1 cellular context compared by ENCODE assay signal in the genomic region with DNA sequence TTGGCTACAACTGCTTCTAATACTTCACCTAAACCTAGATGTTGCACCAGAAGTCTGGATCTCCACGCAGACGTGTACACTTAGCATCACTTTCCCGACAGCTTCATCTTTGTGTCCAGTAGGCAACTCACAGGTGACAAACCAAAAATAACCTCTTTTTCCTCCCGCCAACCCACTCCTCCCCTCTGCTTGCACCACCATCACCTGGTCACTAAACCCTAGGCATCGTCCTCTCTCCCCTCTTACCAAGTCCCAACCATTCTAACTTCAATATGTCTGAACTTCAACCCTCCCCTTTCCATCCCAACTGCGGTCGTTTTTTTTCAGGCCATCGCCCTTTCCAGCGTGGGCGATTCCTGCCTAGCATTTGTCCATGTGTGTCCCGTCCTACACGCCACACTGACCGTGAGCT.
A peak's percentile ranks its signal among the peaks of the same experiment; 100 is the strongest.
TF ChIP-seq lines count a peak whose summit lies in the region.

No MANE protein-coding gene starts in this region.

TF ChIP-seq in HepG2, 621 proteins besides CTCF, POLR2A, EP300 and RAD21 (continued from another document and continues in another):
- no peak for TF ChIP-seq HOXA3 (CRISPR knock-in tag; IDR thresholded peaks at IDR 0.05)
- TF ChIP-seq ZNF318 (CRISPR knock-in tag; IDR thresholded peaks at IDR 0.05): 0 out of 2 replicates have a peak, but pooled peaks have one; percentile 66
- TF ChIP-seq ZNF383 (CRISPR knock-in tag; IDR thresholded peaks at IDR 0.05; ENCODE audit: borderline replicate concordance): peak; percentile 72; the same call in 1 of the 2 replicates
- TF ChIP-seq ARHGAP35 (CRISPR knock-in tag; IDR thresholded peaks at IDR 0.05; ENCODE audit: borderline replicate concordance): no peak
- TF ChIP-seq ZFP41 (CRISPR knock-in tag; IDR thresholded peaks at IDR 0.05; ENCODE audit: borderline replicate concordance): 0 out of 2 replicates have a peak, but pooled peaks have one; percentile 3
- no peak for TF ChIP-seq ZNF644 (CRISPR knock-in tag; IDR thresholded peaks at IDR 0.05; ENCODE audit: low read depth)
- TF ChIP-seq ZNF33A (CRISPR knock-in tag; IDR thresholded peaks at IDR 0.05; ENCODE audit: borderline replicate concordance): no peak
- no peak for TF ChIP-seq HCFC1 (IDR thresholded peaks at IDR 0.05; ENCODE audit: low read depth, low read length)
- TF ChIP-seq SALL1 (CRISPR knock-in tag; IDR thresholded peaks at IDR 0.05): no peak; the same call in 1 of the 2 replicates
- no peak for TF ChIP-seq CBX2 (IDR thresholded peaks at IDR 0.05; ENCODE audit: low read depth, low read length)
- no peak for TF ChIP-seq CBX2 (CRISPR knock-in tag; IDR thresholded peaks at IDR 0.05; ENCODE audit: low read depth)
- no peak for TF ChIP-seq PHF20 (CRISPR knock-in tag; IDR thresholded peaks at IDR 0.05)
- TF ChIP-seq REPIN1 (CRISPR knock-in tag; IDR thresholded peaks at IDR 0.05; ENCODE audit: borderline replicate concordance, low read depth): no peak
- TF ChIP-seq ATF7 (IDR thresholded peaks at IDR 0.05): no peak
- TF ChIP-seq ATF7 (CRISPR knock-in tag; IDR thresholded peaks at IDR 0.05): peak; percentile 34; the same call in 1 of the 2 replicates
- TF ChIP-seq FOXJ3 (CRISPR knock-in tag; IDR thresholded peaks at IDR 0.05; ENCODE audit: borderline replicate concordance): 0 out of 2 replicates have a peak, but pooled peaks have one; percentile 3
- TF ChIP-seq ZNF343 (CRISPR knock-in tag; IDR thresholded peaks at IDR 0.05): no peak
- TF ChIP-seq AGO1 (IDR thresholded peaks at IDR 0.05; ENCODE audit: low read depth, low read length, poor library complexity, severe bottlenecking): no peak
- TF ChIP-seq TBP (CRISPR knock-in tag; IDR thresholded peaks at IDR 0.05): no peak
- TF ChIP-seq ZBTB3 (CRISPR knock-in tag; IDR thresholded peaks at IDR 0.05; ENCODE audit: borderline replicate concordance, low read depth): 0 out of 2 replicates have a peak, but pooled peaks have one; percentile 56
- TF ChIP-seq SNAPC5 (CRISPR knock-in tag; IDR thresholded peaks at IDR 0.05; ENCODE audit: borderline replicate concordance): no peak
- TF ChIP-seq, protein P1, sequence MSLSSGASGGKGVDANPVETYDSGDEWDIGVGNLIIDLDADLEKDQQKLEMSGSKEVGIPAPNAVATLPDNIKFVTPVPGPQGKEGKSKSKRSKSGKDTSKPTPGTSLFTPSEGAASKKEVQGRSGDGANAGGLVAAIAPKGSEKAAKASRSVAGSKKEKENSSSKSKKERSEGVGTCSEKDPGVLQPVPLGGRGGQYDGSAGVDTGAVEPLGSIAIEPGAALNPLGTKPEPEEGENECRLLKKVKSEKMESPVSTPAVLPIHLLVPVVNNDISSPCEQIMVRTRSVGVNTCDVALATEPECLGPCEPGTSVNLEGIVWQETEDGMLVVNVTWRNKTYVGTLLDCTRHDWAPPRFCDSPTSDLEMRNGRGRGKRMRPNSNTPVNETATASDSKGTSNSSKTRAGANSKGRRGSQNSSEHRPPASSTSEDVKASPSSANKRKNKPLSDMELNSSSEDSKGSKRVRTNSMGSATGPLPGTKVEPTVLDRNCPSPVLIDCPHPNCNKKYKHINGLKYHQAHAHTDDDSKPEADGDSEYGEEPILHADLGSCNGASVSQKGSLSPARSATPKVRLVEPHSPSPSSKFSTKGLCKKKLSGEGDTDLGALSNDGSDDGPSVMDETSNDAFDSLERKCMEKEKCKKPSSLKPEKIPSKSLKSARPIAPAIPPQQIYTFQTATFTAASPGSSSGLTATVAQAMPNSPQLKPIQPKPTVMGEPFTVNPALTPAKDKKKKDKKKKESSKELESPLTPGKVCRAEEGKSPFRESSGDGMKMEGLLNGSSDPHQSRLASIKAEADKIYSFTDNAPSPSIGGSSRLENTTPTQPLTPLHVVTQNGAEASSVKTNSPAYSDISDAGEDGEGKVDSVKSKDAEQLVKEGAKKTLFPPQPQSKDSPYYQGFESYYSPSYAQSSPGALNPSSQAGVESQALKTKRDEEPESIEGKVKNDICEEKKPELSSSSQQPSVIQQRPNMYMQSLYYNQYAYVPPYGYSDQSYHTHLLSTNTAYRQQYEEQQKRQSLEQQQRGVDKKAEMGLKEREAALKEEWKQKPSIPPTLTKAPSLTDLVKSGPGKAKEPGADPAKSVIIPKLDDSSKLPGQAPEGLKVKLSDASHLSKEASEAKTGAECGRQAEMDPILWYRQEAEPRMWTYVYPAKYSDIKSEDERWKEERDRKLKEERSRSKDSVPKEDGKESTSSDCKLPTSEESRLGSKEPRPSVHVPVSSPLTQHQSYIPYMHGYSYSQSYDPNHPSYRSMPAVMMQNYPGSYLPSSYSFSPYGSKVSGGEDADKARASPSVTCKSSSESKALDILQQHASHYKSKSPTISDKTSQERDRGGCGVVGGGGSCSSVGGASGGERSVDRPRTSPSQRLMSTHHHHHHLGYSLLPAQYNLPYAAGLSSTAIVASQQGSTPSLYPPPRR (CRISPR knock-in tag; IDR thresholded peaks at IDR 0.05; ENCODE audit: borderline replicate concordance): 0 out of 2 replicates have a peak, but pooled peaks have one; percentile 23
- no peak for TF ChIP-seq ZNF614 (CRISPR knock-in tag; IDR thresholded peaks at IDR 0.05; ENCODE audit: borderline replicate concordance)
- TF ChIP-seq CHCHD3 (CRISPR knock-in tag; IDR thresholded peaks at IDR 0.05): peak; percentile 44; the same call in 1 of the 2 replicates
- TF ChIP-seq ZNF20 (CRISPR knock-in tag; IDR thresholded peaks at IDR 0.05): no peak
- TF ChIP-seq ZNF569 (CRISPR knock-in tag; IDR thresholded peaks at IDR 0.05; ENCODE audit: borderline replicate concordance): no peak
- peak; percentile 7; the same call in 1 of the 2 replicates for TF ChIP-seq ZNF879 (CRISPR knock-in tag; IDR thresholded peaks at IDR 0.05)
- no peak for TF ChIP-seq YY1 (IDR thresholded peaks at IDR 0.05; ENCODE audit: insufficient read depth, insufficient replicate concordance, low read depth, low read length)
- no peak for TF ChIP-seq CENPT (CRISPR knock-in tag; IDR thresholded peaks at IDR 0.05; ENCODE audit: low read depth)
- TF ChIP-seq HNRNPH1 (optimal IDR thresholded peaks at IDR 0.05; ENCODE audit: low read depth, low read length): no peak
- 0 out of 2 replicates have a peak, but pooled peaks have one; percentile 2 for TF ChIP-seq HNF1B (CRISPR knock-in tag; IDR thresholded peaks at IDR 0.05)
- no peak for TF ChIP-seq SMARCC2 (IDR thresholded peaks at IDR 0.05)
- 0 out of 2 replicates have a peak, but pooled peaks have one; percentile 70 for TF ChIP-seq ZNF512 (CRISPR knock-in tag; IDR thresholded peaks at IDR 0.05)
- TF ChIP-seq ZNF512B (CRISPR knock-in tag; IDR thresholded peaks at IDR 0.05; ENCODE audit: borderline replicate concordance): 0 out of 2 replicates have a peak, but pooled peaks have one; percentile 58
- TF ChIP-seq SNRNP70 (IDR thresholded peaks at IDR 0.05; ENCODE audit: low read depth, low read length): no peak
- TF ChIP-seq MATR3 (CRISPR knock-in tag; IDR thresholded peaks at IDR 0.05): no peak
- TF ChIP-seq ELF4 (CRISPR knock-in tag; IDR thresholded peaks at IDR 0.05; ENCODE audit: borderline replicate concordance): no peak
- 0 out of 2 replicates have a peak, but pooled peaks have one; percentile 1 for TF ChIP-seq ZNF317 (CRISPR knock-in tag; IDR thresholded peaks at IDR 0.05)
- TF ChIP-seq RFX3 (CRISPR knock-in tag; IDR thresholded peaks at IDR 0.05): 0 out of 2 replicates have a peak, but pooled peaks have one; percentile 23
- TF ChIP-seq ZNF547 (CRISPR knock-in tag; IDR thresholded peaks at IDR 0.05): no peak
- no peak for TF ChIP-seq SRF (IDR thresholded peaks at IDR 0.05; ENCODE audit: low read depth, low read length)
